In genomic region chr12:116582610-116583009, GRCh38 we compare ENCODE assay signal across 20 cellular contexts. TPM values are rescaled to one million over a fixed set of nuclear protein-coding genes. Genes with fewer than 3 reads are reported as not detected.
DNase-seq lines count a peak whose midpoint lies in the region; ATAC-seq, FAIRE-seq and TF ChIP-seq lines count a peak whose summit lies in the region.
"Had no signal": no experiment of that assay in that cellular context is flagged by ENCODE, and none has a peak within 500 bp of the region (broad histone marks: within the 10 kb centered on the region; RNA-seq: fewer than 3 reads in every experiment).

No MANE protein-coding gene starts in this region.

- H3K4me2 ChIP-seq in K562 (ENCODE audit: insufficient read depth, low read length) (peak overlapping the region; percentile 54), OCI-LY7 (ENCODE audit: low read length) (no peak overlapping the region)

- peak; percentile 42; the same call in 1 of the 2 replicates for TF ChIP-seq EP300 in K562 (IDR thresholded peaks at IDR 0.05; ENCODE audit: low read length)
- TF ChIP-seq EP300 in ovary (IDR thresholded peaks at IDR 0.05) = no peak

- H3K27me3 ChIP-seq in K562 (ENCODE audit: control insufficient read depth in 2 of 2, insufficient read depth in 2 of 2, low read length in 2 of 2) = no peaks in the 10 kb centered on the region
- no peaks in the 10 kb centered on the region for H3K27me3 ChIP-seq in right cardiac atrium (ENCODE audit: control insufficient read depth, insufficient read depth)
- no peaks in the 10 kb centered on the region for H3K27me3 ChIP-seq in ovary
- H3K27me3 ChIP-seq: gastrocnemius medialis had no signal

- peak; percentile 85 for ATAC-seq in K562
- ATAC-seq in right cardiac atrium = peak; percentile 94 to 97
- ATAC-seq in HG02885 (IDR thresholded peaks at IDR 0.05; ENCODE audit: poor library complexity, unreplicated experiment) = no peak
- no peak for ATAC-seq in GM21526 (IDR thresholded peaks at IDR 0.05; ENCODE audit: low FRiP score, unreplicated experiment)
- ATAC-seq: gastrocnemius medialis; naive thymus-derived CD8-positive, alpha-beta T cell; stimulated activated naive CD8-positive, alpha-beta T cell treated with anti-CD3 and anti-CD28 coated beads, Interleukin-15, amount 100 ng/mL, for 72 hours had no signal

- no peaks in the 10 kb centered on the region; the same call in 1 of the 2 replicates for H3K9me3 ChIP-seq in K562 (replicated peaks; ENCODE audit: control insufficient read depth, insufficient read depth, low read depth, low read length)
- H3K9me3 ChIP-seq in right cardiac atrium (ENCODE audit: control insufficient read depth, low read length) = no peaks in the 10 kb centered on the region
- no peaks in the 10 kb centered on the region for H3K9me3 ChIP-seq in ovary
- H3K9me3 ChIP-seq in OCI-LY7 (ENCODE audit: low read length) = no peaks in the 10 kb centered on the region
- H3K9me3 ChIP-seq: Caco-2, gastrocnemius medialis had no signal

- intact Hi-C loops in K562 (cut with micrococcal nuclease) (no loop called here), right cardiac atrium (cut with DNase I) (loop anchor here in 1 of 4 donors (10.0 kb wide), 1 partner anchor 298 kb away; no protein-coding TSS in a partner anchor), ovary (cut with DNase I) (loop anchor here in 1 of 4 donors (5.0 to 10.0 kb wide), 2 partner anchors 45 to 128 kb away; no protein-coding TSS in a partner anchor), OCI-LY7 (cut with micrococcal nuclease; ENCODE audit: unreplicated experiment) (no loop called here)

- TF ChIP-seq CTCF in K562 (IDR thresholded peaks at IDR 0.05 in 2 of 3, conservative IDR thresholded peaks at IDR 0.05 in 1 of 3; ENCODE audit: insufficient read depth in 2 of 3, low read depth in 1 of 3, low read length in 3 of 3) (no peak), ovary (IDR thresholded peaks at IDR 0.05) (no peak), OCI-LY7 (conservative IDR thresholded peaks at IDR 0.05; ENCODE audit: low read length) (no peak)

- H3K9ac ChIP-seq in K562 (ENCODE audit: insufficient read depth in 1 of 2, low read depth in 2 of 2, low read length in 2 of 2) = peak overlapping the region; percentile 49 to 54; a peak in 3 of 4 replicates

- no peak for TF ChIP-seq POLR2A in K562 (conservative IDR thresholded peaks at IDR 0.05)
- TF ChIP-seq POLR2A in ovary (IDR thresholded peaks at IDR 0.05) = no peak

- no peak; a peak in 1 of 4 replicates for TF ChIP-seq RAD21 in K562 (CRISPR knock-in tag; conservative IDR thresholded peaks at IDR 0.05 in 1 of 2, IDR thresholded peaks at IDR 0.05 in 1 of 2)

- H3K79me2 ChIP-seq in K562 (ENCODE audit: control insufficient read depth, insufficient read depth, low read length) (no peaks in the 10 kb centered on the region), OCI-LY7 (ENCODE audit: insufficient read depth, low read depth, low read length) (no peaks in the 10 kb centered on the region)

- no peaks in the 10 kb centered on the region for H3K9me1 ChIP-seq in K562 (ENCODE audit: control insufficient read depth, insufficient read depth, low read length)

- H3K4me1 ChIP-seq in K562 (replicated peaks in 1 of 2; ENCODE audit: control insufficient read depth in 2 of 2, insufficient read depth in 2 of 2, low read length in 2 of 2) (peaks cover 2 to 9% of the 10 kb centered on the region in 2 experiments; a peak in 4 of 5 replicates), right cardiac atrium (ENCODE audit: control insufficient read depth, insufficient read depth, low read length) (no peaks in the 10 kb centered on the region), ovary (ENCODE audit: insufficient read depth) (peaks cover 6% of the 10 kb centered on the region), OCI-LY7 (ENCODE audit: insufficient read depth, low read length, poor library complexity, severe bottlenecking) (no peaks in the 10 kb centered on the region)
- H3K4me1 ChIP-seq: gastrocnemius medialis had no signal

- BruUV-seq in K562 (replicated peaks; lab: Mats Ljungman, UMichigan) = no TSS peak
- BruUV-seq in OCI-LY7 (replicated peaks; lab: Mats Ljungman, UMichigan) = no TSS peak

- H3K36me3 ChIP-seq in K562 (ENCODE audit: control insufficient read depth, insufficient read depth, low read length) (no peaks in the 10 kb centered on the region), ovary (no peaks in the 10 kb centered on the region), OCI-LY7 (ENCODE audit: insufficient read depth, low read length) (no peaks in the 10 kb centered on the region)
- H3K36me3 ChIP-seq: gastrocnemius medialis had no signal

- peak overlapping the region; percentile 37; the same call in 2 of the 3 replicates for H3K27ac ChIP-seq in K562 (ENCODE audit: extremely low read depth, low read depth, low read length)
- no peak overlapping the region for H3K27ac ChIP-seq in right cardiac atrium (ENCODE audit: low read length)
- peak overlapping the region in 1 of 2 donors; percentile 29 for H3K27ac ChIP-seq in ovary
- no peak overlapping the region for H3K27ac ChIP-seq in OCI-LY7 (ENCODE audit: low read depth, low read length, poor library complexity, severe bottlenecking)
- H3K27ac ChIP-seq: gastrocnemius medialis had no signal

- 3% methylated on average over 11 of the region's 11 CpGs for WGBS in K562 (ENCODE audit: insufficient coverage, low coverage, missing lambda C conversion rate)
- WGBS in right cardiac atrium = 37% methylated on average over 11 of the region's 11 CpGs
- WGBS in ovary, 3 donors = 3 to 8% (median 6%) methylated on average over 11 of the region's 11 CpGs

- no peaks in the 10 kb centered on the region for H3K9me2 ChIP-seq in OCI-LY7 (ENCODE audit: insufficient read depth, low read length)

- peak; percentile 37 for DNase-seq in Daoy (ENCODE audit: low read depth)
- peak; percentile 58 to 82 (median 62) for DNase-seq in K562 (ENCODE audit: extremely low read depth in 1 of 4, low spot score in 3 of 4)
- DNase-seq in right cardiac atrium = peak; percentile 65 to 83 (median 81)
- DNase-seq in ovary = peak; percentile 68 to 81 (median 70)
- no peak for DNase-seq in NCI-H2196 (lab: John Stamatoyannopoulos, UW; ENCODE audit: unreplicated experiment)
- no peak for DNase-seq in OCI-LY7 (ENCODE audit: low spot score)
- DNase-seq: activated CD4-positive, CD25-positive, alpha-beta regulatory T cell; amygdala; Caco-2; gastrocnemius medialis; mammary epithelial cell; naive thymus-derived CD8-positive, alpha-beta T cell; NCI-H146; NCI-H446; retina; stimulated activated naive CD8-positive, alpha-beta T cell treated with anti-CD3 and anti-CD28 coated beads, Interleukin-15, amount 100 ng/mL, for 72 hours; T-helper 2 cell had no signal

- POLR2A ChIA-PET in K562 (lab: Yijun Ruan, JAX) = interaction anchor here (0.7 to 1.7 kb wide), 5 partner anchors 17 to 630 kb away, joined by 3 to 7 read pairs (median 3); no protein-coding TSS in a partner anchor
- POLR2A ChIA-PET in OCI-LY7 (lab: Charles Lee) = interaction anchor here (0.6 to 0.7 kb wide), 2 partner anchors 9 to 224 kb away, joined by 3 to 4 read pairs; no protein-coding TSS in a partner anchor

- H4K20me1 ChIP-seq in K562 (replicated peaks; ENCODE audit: control insufficient read depth, insufficient read depth, low read length) (no peaks in the 10 kb centered on the region), OCI-LY7 (ENCODE audit: insufficient read depth, low read length) (no peaks in the 10 kb centered on the region)

- H3K4me3 ChIP-seq in K562 = no peak overlapping the region
- H3K4me3 ChIP-seq in right cardiac atrium (ENCODE audit: low read length) = no peak overlapping the region
- H3K4me3 ChIP-seq in ovary = no peak overlapping the region
- H3K4me3 ChIP-seq in OCI-LY7 (ENCODE audit: low read depth, low read length, poor library complexity, severe bottlenecking) = no peak overlapping the region
- H3K4me3 ChIP-seq: gastrocnemius medialis had no signal

- H2AFZ ChIP-seq in K562 (ENCODE audit: low read depth, low read length) = peak overlapping the region; percentile 87
- H2AFZ ChIP-seq in OCI-LY7 (ENCODE audit: low read length) = no peak overlapping the region

- CTCF ChIA-PET in K562 (lab: Yijun Ruan, JAX; ENCODE audit: low intra/inter-chr PET ratio) = no interaction called here
- CTCF ChIA-PET in OCI-LY7 (lab: Charles Lee; ENCODE audit: unreplicated experiment) = no interaction called here

- in situ Hi-C loops in K562 (cut with MboI) = no loop called here

- peak; percentile 95 for FAIRE-seq in K562 (lab: Jason Lieb, UNC)
- FAIRE-seq: colon had no signal

TF ChIP-seq in K562, 482 proteins besides CTCF, POLR2A, EP300 and RAD21 (continues in another document):
- TF ChIP-seq, protein P1, sequence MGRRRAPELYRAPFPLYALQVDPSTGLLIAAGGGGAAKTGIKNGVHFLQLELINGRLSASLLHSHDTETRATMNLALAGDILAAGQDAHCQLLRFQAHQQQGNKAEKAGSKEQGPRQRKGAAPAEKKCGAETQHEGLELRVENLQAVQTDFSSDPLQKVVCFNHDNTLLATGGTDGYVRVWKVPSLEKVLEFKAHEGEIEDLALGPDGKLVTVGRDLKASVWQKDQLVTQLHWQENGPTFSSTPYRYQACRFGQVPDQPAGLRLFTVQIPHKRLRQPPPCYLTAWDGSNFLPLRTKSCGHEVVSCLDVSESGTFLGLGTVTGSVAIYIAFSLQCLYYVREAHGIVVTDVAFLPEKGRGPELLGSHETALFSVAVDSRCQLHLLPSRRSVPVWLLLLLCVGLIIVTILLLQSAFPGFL (CRISPR knock-in tag; IDR thresholded peaks at IDR 0.05) = no peak

RNA-seq across cellular contexts. Expression of gene MAP1LC3B2, which starts 23.4 kb away (rescaled TPM):
- total RNA-seq in Daoy (2014; rRNA removed; shearing (Covaris generic)) = 0.17 TPM in 1 of 2 replicates, not detected in the other
- total RNA-seq in K562 (2011; cell fraction: chromatin; rRNA removed; ENCODE audit: low replicate concordance) = 2.1 and 3.8 TPM in 2 replicates
- 1.3 and 1.7 TPM in 2 replicates for total RNA-seq in K562 (2011; cell fraction: nucleolus; rRNA removed)
- total RNA-seq in K562 (2011; cell fraction: nucleoplasm; rRNA removed) = 2.2 and 4.4 TPM in 2 replicates
- total RNA-seq in K562 (2014; rRNA removed) (not detected in 2 replicates), K562 (2014; rRNA removed; fragmentation: Illumina TruSeq; extraction: Trizol) (0.76 and 0.96 TPM in 2 replicates), K562 (2015; rRNA removed; fragmentation: Illumina TruSeq; extraction: Trizol) (0.53 TPM in 1 of 2 replicates, not detected in the other), K562 (2021) (1.7 and 2.0 TPM in 2 replicates), right cardiac atrium (1 to 10 TPM; 1.9 to 2.7 (median 2.2) TPM), ovary (1 to 10 TPM in 6 of 7 donors, under 1 TPM in 1; 0.80 to 9.9 (median 3.1) TPM), OCI-LY7 (2022) (not detected in 2 replicates)
- polyA plus RNA-seq in K562 (2011; rRNA removed) (2.8 and 4.0 TPM in 2 replicates), K562 (2014; fragmentation: Illumina TruSeq; extraction: Trizol) (0.80 and 1.5 TPM in 2 replicates), K562 (2014; fragmentation: Nextera tagmentation; extraction: Ambion mirVana) (under 1 TPM; 0.55 to 0.63 TPM), K562 (2014; rRNA removed) (0.53 and 1.4 TPM in 2 replicates), right cardiac atrium (2.9 TPM), ovary (1 to 10 TPM; 2.1 to 2.2 TPM)
- polyA plus RNA-seq in K562 (2011; cell fraction: cytosol; rRNA removed) = 0.18 and 0.71 TPM in 2 replicates
- 2.7 and 4.3 TPM in 2 replicates for polyA plus RNA-seq in K562 (2011; cell fraction: nucleus; rRNA removed)
- polyA plus RNA-seq in K562 (2012) = 2.8 and 6.9 TPM in 2 replicates
- 1.8 and 2.2 TPM in 2 replicates for polyA minus RNA-seq in K562 (2011; rRNA and poly(A)+ RNA removed)
- polyA minus RNA-seq in K562 (2011; cell fraction: cytosol; rRNA and poly(A)+ RNA removed) = not detected in 2 replicates
- polyA minus RNA-seq in K562 (2011; cell fraction: nucleus; rRNA and poly(A)+ RNA removed) = not detected in 2 replicates
- not detected in 2 replicates for total RNA-seq in OCI-LY7 (2014; rRNA removed; shearing (Covaris generic))
- total RNA-seq: Caco-2 had no signal

Comparison
In these comparisons a context has a peak if more than half of its experiments do, and no peak if none do; other contexts are left out.
1. DNase-seq: peak in Daoy (single experiment), K562 (4 of 4), right cardiac atrium (3 of 3) and ovary (5 of 5); none in NCI-H2196 (single experiment) and OCI-LY7 (single experiment).
2. ATAC-seq: peak in K562 (single experiment) and right cardiac atrium (2 of 2); none in HG02885 (single experiment) and GM21526 (single experiment).